9 cellular contexts compared by ENCODE assay signal in genomic region chr20:59004493-59004762, GRCh38. TPM values are rescaled to one million over a fixed set of nuclear protein-coding genes. Genes with fewer than 3 reads are reported as not detected.
A peak's percentile ranks its signal among the peaks of the same experiment; 100 is the strongest.
DNase-seq lines count a peak whose midpoint lies in the region; ATAC-seq and TF ChIP-seq lines count a peak whose summit lies in the region.
"Had no signal": no experiment of that assay in that cellular context is flagged by ENCODE, and none has a peak within 500 bp of the region (broad histone marks: within the 10 kb centered on the region; RNA-seq: fewer than 3 reads in every experiment).

No MANE protein-coding gene starts in this region.

- DNase-seq in Karpas-422 (no peak), heart left ventricle (peak; percentile 50 to 83 (median 60)), H7 (no peak), progenitor cell of endocrine pancreas (ENCODE audit: low spot score, unreplicated experiment) (no peak), SIG-M5 (lab: John Stamatoyannopoulos, UW) (no peak)
- peak; percentile 49 for DNase-seq in activated CD8-positive, alpha-beta memory T cell treated with anti-CD3 and anti-CD28 coated beads, Interleukin-2, amount 50 U/mL, for 4 hours
- peak; percentile 21 for DNase-seq in stimulated activated CD8-positive, alpha-beta memory T cell treated with anti-CD3 and anti-CD28 coated beads, Interleukin-7, amount 100 ng/mL, for 24 hours (ENCODE audit: low read depth)

- 53 to 64% (median 59%) methylated on average over 4 of the region's 4 CpGs for WGBS in heart left ventricle, 4 donors

- H4K20me1 ChIP-seq in Karpas-422 (ENCODE audit: insufficient read depth, low read depth, low read length): peaks cover 28% of the 10 kb centered on the region

- H3K79me2 ChIP-seq in Karpas-422 (ENCODE audit: low read length): peaks cover 36% of the 10 kb centered on the region

- peaks cover 3% of the 10 kb centered on the region for H3K4me1 Mint-ChIP-seq in progenitor cell of endocrine pancreas (ENCODE audit: low read depth)

- H3K4me2 ChIP-seq in Karpas-422 (ENCODE audit: low read depth, low read length, poor library complexity, severe bottlenecking): peak overlapping the region; percentile 99

- H3K4me3 ChIP-seq in Karpas-422 (ENCODE audit: low read length) (peak overlapping the region; percentile 97), heart left ventricle (peak overlapping the region in 8 of 12 donors; percentile 72 to 97 (median 90)), H7 (ENCODE audit: insufficient read depth, low read depth, low read length) (no peak overlapping the region)
- H3K4me3 ChIP-seq: SK-N-MC had no signal

- no peak overlapping the region for H3K27ac Mint-ChIP-seq in progenitor cell of endocrine pancreas

- peaks cover 10% of the 10 kb centered on the region for H3K36me3 Mint-ChIP-seq in progenitor cell of endocrine pancreas (ENCODE audit: insufficient read depth)

- H3K4me1 ChIP-seq in Karpas-422 (ENCODE audit: low read length) (peaks cover 42% of the 10 kb centered on the region), heart left ventricle (peaks cover 11 to 63% (median 36%) of the 10 kb centered on the region in 12 donors)

- peak overlapping the region; percentile 99 for H3K9ac ChIP-seq in Karpas-422 (ENCODE audit: low read length)

- H3K9me2 ChIP-seq in Karpas-422 (replicated peaks; ENCODE audit: insufficient read depth, low read length): no peaks in the 10 kb centered on the region

- TF ChIP-seq CTCF in heart left ventricle (IDR thresholded peaks at IDR 0.05) (no peak), progenitor cell of endocrine pancreas (IDR thresholded peaks at IDR 0.05; ENCODE audit: unreplicated experiment) (no peak)

- peak overlapping the region; percentile 89 for H3K27ac ChIP-seq in Karpas-422 (ENCODE audit: low read length)
- H3K27ac ChIP-seq in heart left ventricle: peak overlapping the region in 7 of 12 donors; percentile 49 to 96 (median 87)
- H3K27ac ChIP-seq: SK-N-MC had no signal

- TF ChIP-seq POLR2A in heart left ventricle (IDR thresholded peaks at IDR 0.05): no peak

- intact Hi-C loops in heart left ventricle (cut with DNase I): no loop called here

- H3K9me3 Mint-ChIP-seq in progenitor cell of endocrine pancreas (ENCODE audit: low read depth): no peaks in the 10 kb centered on the region

- H3K27me3 Mint-ChIP-seq in progenitor cell of endocrine pancreas: peaks cover 7% of the 10 kb centered on the region

- H3K36me3 ChIP-seq in Karpas-422 (ENCODE audit: insufficient read depth, low read length) (peaks cover 24% of the 10 kb centered on the region), heart left ventricle (peaks cover 0 to 51% (median 32%) of the 10 kb centered on the region in 9 donors), H7 (replicated peaks; ENCODE audit: control insufficient read depth, insufficient read depth, low read length) (no peaks in the 10 kb centered on the region)

- H3K27me3 ChIP-seq in Karpas-422 (ENCODE audit: low read length): no peaks in the 10 kb centered on the region
- H3K27me3 ChIP-seq in heart left ventricle: no peaks in the 10 kb centered on the region
- H3K27me3 ChIP-seq in H7 (ENCODE audit: control insufficient read depth, insufficient read depth, low read length): peaks cover 19% of the 10 kb centered on the region; the same call in 1 of the 2 replicates

- ATAC-seq in heart left ventricle (no peak), SK-N-SH treated with all-trans-retinoic acid at 6 μM for 48 hours (no peak)

- no peak overlapping the region for H3K4me3 Mint-ChIP-seq in progenitor cell of endocrine pancreas (ENCODE audit: low read depth)

- no peak overlapping the region for H2AFZ ChIP-seq in Karpas-422 (ENCODE audit: low read length)

- no peaks in the 10 kb centered on the region for H3K9me3 ChIP-seq in Karpas-422 (ENCODE audit: low read length)
- no peaks in the 10 kb centered on the region for H3K9me3 ChIP-seq in heart left ventricle

TF ChIP-seq in SK-N-SH treated with all-trans-retinoic acid at 6 μM for 48 hours, 23 proteins besides CTCF, POLR2A, EP300 and RAD21 (continues in another document):
- TF ChIP-seq ZC3H10 (CRISPR knock-in tag; IDR thresholded peaks at IDR 0.05) (no peak), ZNF70 (CRISPR knock-in tag; IDR thresholded peaks at IDR 0.05) (no peak), RARB (CRISPR knock-in tag; IDR thresholded peaks at IDR 0.05) (no peak), ESRRG (CRISPR knock-in tag; IDR thresholded peaks at IDR 0.05) (no peak), POU6F1 (CRISPR knock-in tag; IDR thresholded peaks at IDR 0.05; ENCODE audit: borderline replicate concordance, low read depth) (no peak), OSR1 (CRISPR knock-in tag; IDR thresholded peaks at IDR 0.05) (no peak), ZFP3 (CRISPR knock-in tag; IDR thresholded peaks at IDR 0.05) (no peak), CSDC2 (CRISPR knock-in tag; IDR thresholded peaks at IDR 0.05) (no peak), BACH2 (CRISPR knock-in tag; IDR thresholded peaks at IDR 0.05; ENCODE audit: borderline replicate concordance) (no peak), CREB5 (CRISPR knock-in tag; IDR thresholded peaks at IDR 0.05; ENCODE audit: low read depth) (no peak), PPARA (CRISPR knock-in tag; IDR thresholded peaks at IDR 0.05; ENCODE audit: borderline replicate concordance) (no peak), GLIS3 (CRISPR knock-in tag; IDR thresholded peaks at IDR 0.05) (no peak), ARNTL (CRISPR knock-in tag; IDR thresholded peaks at IDR 0.05; ENCODE audit: borderline replicate concordance, low read depth) (no peak)
- TF ChIP-seq, protein P1, sequence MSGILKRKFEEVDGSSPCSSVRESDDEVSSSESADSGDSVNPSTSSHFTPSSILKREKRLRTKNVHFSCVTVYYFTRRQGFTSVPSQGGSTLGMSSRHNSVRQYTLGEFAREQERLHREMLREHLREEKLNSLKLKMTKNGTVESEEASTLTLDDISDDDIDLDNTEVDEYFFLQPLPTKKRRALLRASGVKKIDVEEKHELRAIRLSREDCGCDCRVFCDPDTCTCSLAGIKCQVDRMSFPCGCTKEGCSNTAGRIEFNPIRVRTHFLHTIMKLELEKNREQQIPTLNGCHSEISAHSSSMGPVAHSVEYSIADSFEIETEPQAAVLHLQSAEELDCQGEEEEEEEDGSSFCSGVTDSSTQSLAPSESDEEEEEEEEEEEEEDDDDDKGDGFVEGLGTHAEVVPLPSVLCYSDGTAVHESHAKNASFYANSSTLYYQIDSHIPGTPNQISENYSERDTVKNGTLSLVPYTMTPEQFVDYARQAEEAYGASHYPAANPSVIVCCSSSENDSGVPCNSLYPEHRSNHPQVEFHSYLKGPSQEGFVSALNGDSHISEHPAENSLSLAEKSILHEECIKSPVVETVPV (CRISPR knock-in tag; IDR thresholded peaks at IDR 0.05): no peak

RNA-seq across cellular contexts. Expression of gene CTSZ, which starts 2.6 kb away (rescaled TPM):
- 111 and 215 TPM in 2 replicates for total RNA-seq in Karpas-422 (2014; rRNA removed; shearing (Covaris generic); ENCODE audit: low replicate concordance)
- total RNA-seq in heart left ventricle: 100 to 1,000 TPM in 8 of 9 donors, 10 to 100 TPM in 1; 97.8 to 482 (median 138) TPM
- 100 to 1,000 TPM in 1 of 2 donors, 10 to 100 TPM in 1; 92.2 to 122 TPM for polyA plus RNA-seq in heart left ventricle
- total RNA-seq in H7 (2014; rRNA removed; shearing (Covaris generic)): 12.9 and 19.7 TPM in 2 replicates
- 61.4 and 65.6 TPM in 2 replicates for total RNA-seq in progenitor cell of endocrine pancreas

RNA-seq across cellular contexts. Expression of gene TUBB1, which starts 14.8 kb away (rescaled TPM):
- total RNA-seq in Karpas-422 (2014; rRNA removed; shearing (Covaris generic); ENCODE audit: low replicate concordance): not detected in 2 replicates
- total RNA-seq in heart left ventricle: under 1 TPM; 0.07 to 0.64 (median 0.25) TPM
- polyA plus RNA-seq in heart left ventricle: under 1 TPM in 1 of 2 donors, not detected in 1; 0.17 TPM
- not detected in 2 replicates for total RNA-seq in H7 (2014; rRNA removed; shearing (Covaris generic))
- total RNA-seq in progenitor cell of endocrine pancreas: 0.16 and 0.19 TPM in 2 replicates

RNA-seq across cellular contexts. Expression of gene NELFCD, which starts 23.4 kb away (rescaled TPM):
- total RNA-seq in Karpas-422 (2014; rRNA removed; shearing (Covaris generic); ENCODE audit: low replicate concordance): 51.3 and 57.5 TPM in 2 replicates
- total RNA-seq in heart left ventricle (10 to 100 TPM; 21.7 to 43.8 (median 27.7) TPM), progenitor cell of endocrine pancreas (116 and 122 TPM in 2 replicates)
- polyA plus RNA-seq in heart left ventricle: 10 to 100 TPM; 21.9 to 24.4 TPM
- 36.8 and 39.8 TPM in 2 replicates for total RNA-seq in H7 (2014; rRNA removed; shearing (Covaris generic))

RNA-seq across cellular contexts. Expression of gene ATP5F1E, which starts 27.7 kb away (rescaled TPM):
- total RNA-seq in Karpas-422 (2014; rRNA removed; shearing (Covaris generic); ENCODE audit: low replicate concordance): 47.0 and 78.9 TPM in 2 replicates
- total RNA-seq in heart left ventricle: 100 to 1,000 TPM in 7 of 9 donors, 10 to 100 TPM in 2; 38.5 to 153 (median 116) TPM
- 100 to 1,000 TPM in 1 of 2 donors, 10 to 100 TPM in 1; 66.4 to 130 TPM for polyA plus RNA-seq in heart left ventricle
- total RNA-seq in H7 (2014; rRNA removed; shearing (Covaris generic)): 14.3 and 16.4 TPM in 2 replicates
- total RNA-seq in progenitor cell of endocrine pancreas: 55.9 and 69.7 TPM in 2 replicates

RNA-seq across cellular contexts. Expression of gene PRELID3B, which starts 38.2 kb away (rescaled TPM):
- total RNA-seq in Karpas-422 (2014; rRNA removed; shearing (Covaris generic); ENCODE audit: low replicate concordance): 104 and 271 TPM in 2 replicates
- total RNA-seq in heart left ventricle (10 to 100 TPM; 34.6 to 51.0 (median 43.7) TPM), progenitor cell of endocrine pancreas (50.1 and 52.8 TPM in 2 replicates)
- polyA plus RNA-seq in heart left ventricle: 10 to 100 TPM; 14.1 to 39.6 TPM
- 29.5 and 36.3 TPM in 2 replicates for total RNA-seq in H7 (2014; rRNA removed; shearing (Covaris generic))

Comparison
In these comparisons a context has a peak if more than half of its experiments do, and no peak if none do; other contexts are left out.
1. DNase-seq: peak in activated CD8-positive, alpha-beta memory T cell treated with anti-CD3 and anti-CD28 coated beads, Interleukin-2, amount 50 U/mL, for 4 hours (single experiment), heart left ventricle (5 of 5) and stimulated activated CD8-positive, alpha-beta memory T cell treated with anti-CD3 and anti-CD28 coated beads, Interleukin-7, amount 100 ng/mL, for 24 hours (single experiment); none in Karpas-422 (single experiment), H7 (single experiment), progenitor cell of endocrine pancreas (single experiment) and SIG-M5 (single experiment).